8 cellular contexts compared by ENCODE assay signal in genomic region chr1:83998599-83999315, GRCh38. TPM values are rescaled to one million over a fixed set of nuclear protein-coding genes. Genes with fewer than 3 reads are reported as not detected.
DNase-seq lines count a peak whose midpoint lies in the region; ATAC-seq and TF ChIP-seq lines count a peak whose summit lies in the region.

TSS of gene TTLL7 (minus strand) at chr1:83999132. CDS start at chr1:83952211, 46,921 bp downstream.

- POLR2A ChIA-PET in RWPE1 (lab: Yijun Ruan, JAX; ENCODE audit: low non-redundant PET): no interaction called here

- H3K27ac ChIP-seq in RWPE1 (no peak within 1 kb of the TSS), osteoblast (ENCODE audit: low read depth, low read length) (peak within 1 kb of the TSS; percentile 63), thymus (ENCODE audit: low read depth) (no peak within 1 kb of the TSS)

- peaks cover 5% of the 10 kb centered on the region for H3K36me3 Mint-ChIP-seq in glutamatergic neuron (ENCODE audit: unreplicated experiment)

- H2AFZ ChIP-seq in osteoblast (ENCODE audit: low read length): peak within 1 kb of the TSS; percentile 88

- peak; percentile 84 for ATAC-seq in GM21717 (IDR thresholded peaks at IDR 0.05; ENCODE audit: unreplicated experiment)

- H3K4me3 ChIP-seq in osteoblast (ENCODE audit: insufficient read depth, low read length) (peak within 1 kb of the TSS; percentile 81), thymus (ENCODE audit: low read length) (peak within 1 kb of the TSS; percentile 52)

- H3K27ac Mint-ChIP-seq in glutamatergic neuron (ENCODE audit: unreplicated experiment): peak within 1 kb of the TSS; percentile 99

- H4K20me1 ChIP-seq in osteoblast (ENCODE audit: insufficient read depth, low read length): no peaks in the 10 kb centered on the region

- peak within 1 kb of the TSS; percentile 85 for H3K4me2 ChIP-seq in osteoblast (ENCODE audit: insufficient read depth, low read length)

- DNase-seq in DMS114 treated with DMSO at 0.1 percent for 48 hours (lab: John Stamatoyannopoulos, UW; ENCODE audit: unreplicated experiment): peak; percentile 63
- peak; percentile 59 for DNase-seq in RWPE1 (ENCODE audit: low spot score)
- DNase-seq in activated naive CD4-positive, alpha-beta T cell treated with Interleukin-2 at 50 U/mL for 16 hours: peak; percentile 61
- peak; percentile 94 for DNase-seq in glutamatergic neuron
- DNase-seq in osteoblast (ENCODE audit: insufficient read length, low spot score, missing footprints): peak; percentile 91

- H3K4me1 ChIP-seq in osteoblast (ENCODE audit: insufficient read depth, low read length): peaks cover 5% of the 10 kb centered on the region
- peaks cover 4% of the 10 kb centered on the region for H3K4me1 ChIP-seq in thymus (ENCODE audit: control insufficient read depth, insufficient read depth, low read length)

- no peaks in the 10 kb centered on the region for H3K79me2 ChIP-seq in osteoblast (ENCODE audit: insufficient read depth, low read length)

- peaks cover 10% of the 10 kb centered on the region for H3K27me3 Mint-ChIP-seq in glutamatergic neuron (ENCODE audit: unreplicated experiment)

- CTCF ChIA-PET in RWPE1 (lab: Yijun Ruan, JAX): interaction anchor here (0.7 kb wide), 1 partner anchor 135 kb away, joined by 6 read pairs; no protein-coding TSS in a partner anchor

- under 1% methylated on average over 66 of the region's 66 CpGs for WGBS in thymus

- TF ChIP-seq CTCF in RWPE1 (conservative IDR thresholded peaks at IDR 0.05; ENCODE audit: low read depth) (no peak), glutamatergic neuron (IDR thresholded peaks at IDR 0.05; ENCODE audit: partially characterized antibody, unreplicated experiment) (no peak), osteoblast (IDR thresholded peaks at IDR 0.05; ENCODE audit: extremely low read depth, low read depth, low read length) (no peak)

- TF ChIP-seq EP300 in Ishikawa (IDR thresholded peaks at IDR 0.05; ENCODE audit: borderline replicate concordance): peak; percentile 48; the same call in 1 of the 2 replicates

- H3K36me3 ChIP-seq in osteoblast (ENCODE audit: insufficient read depth, low read length): no peaks in the 10 kb centered on the region
- H3K36me3 ChIP-seq in thymus (ENCODE audit: control insufficient read depth, insufficient read depth): no peaks in the 10 kb centered on the region

- H3K4me3 Mint-ChIP-seq in glutamatergic neuron (ENCODE audit: unreplicated experiment): peak within 1 kb of the TSS; percentile 99

- H3K27me3 ChIP-seq in osteoblast (ENCODE audit: insufficient read depth, low read length): no peaks in the 10 kb centered on the region
- H3K27me3 ChIP-seq in thymus (ENCODE audit: control insufficient read depth, insufficient read depth): peaks cover 15% of the 10 kb centered on the region

- H3K4me1 Mint-ChIP-seq in glutamatergic neuron (ENCODE audit: low read depth, unreplicated experiment): peaks cover 47% of the 10 kb centered on the region

- TF ChIP-seq RAD21 in Ishikawa (IDR thresholded peaks at IDR 0.05; ENCODE audit: low read depth): no peak

- peaks cover 13% of the 10 kb centered on the region for H3K9me3 Mint-ChIP-seq in glutamatergic neuron (ENCODE audit: unreplicated experiment)

- no peaks in the 10 kb centered on the region for H3K9me3 ChIP-seq in osteoblast (ENCODE audit: low read depth, low read length)
- H3K9me3 ChIP-seq in thymus (ENCODE audit: control insufficient read depth): no peaks in the 10 kb centered on the region

TF ChIP-seq in Ishikawa, 13 proteins besides CTCF, POLR2A, EP300 and RAD21:
- peak; percentile 67 for TF ChIP-seq TAF1 (IDR thresholded peaks at IDR 0.05; ENCODE audit: low read depth)
- TF ChIP-seq YY1 (IDR thresholded peaks at IDR 0.05; ENCODE audit: low read depth): no peak
- TF ChIP-seq ZBTB7A (IDR thresholded peaks at IDR 0.05; ENCODE audit: low read depth): peak; percentile 90; the same call in 1 of the 2 replicates
- peak; percentile 59 for TF ChIP-seq MAX (IDR thresholded peaks at IDR 0.05)
- 0 out of 2 replicates have a peak, but pooled peaks have one; percentile 24 for TF ChIP-seq TCF12 (IDR thresholded peaks at IDR 0.05; ENCODE audit: low read depth)
TF ChIP-seq in Ishikawa: peak in this region for 4.

RNA-seq across cellular contexts. Expression of gene TTLL7, which starts in this region (rescaled TPM):
- total RNA-seq in glutamatergic neuron (ENCODE audit: unreplicated experiment) (123 TPM), osteoblast (13.8 and 15.3 TPM in 2 replicates)
- 1.9 TPM for polyA plus RNA-seq in thymus
